Comparison of ENCODE assay signal across 9 cellular contexts in the genomic region with DNA sequence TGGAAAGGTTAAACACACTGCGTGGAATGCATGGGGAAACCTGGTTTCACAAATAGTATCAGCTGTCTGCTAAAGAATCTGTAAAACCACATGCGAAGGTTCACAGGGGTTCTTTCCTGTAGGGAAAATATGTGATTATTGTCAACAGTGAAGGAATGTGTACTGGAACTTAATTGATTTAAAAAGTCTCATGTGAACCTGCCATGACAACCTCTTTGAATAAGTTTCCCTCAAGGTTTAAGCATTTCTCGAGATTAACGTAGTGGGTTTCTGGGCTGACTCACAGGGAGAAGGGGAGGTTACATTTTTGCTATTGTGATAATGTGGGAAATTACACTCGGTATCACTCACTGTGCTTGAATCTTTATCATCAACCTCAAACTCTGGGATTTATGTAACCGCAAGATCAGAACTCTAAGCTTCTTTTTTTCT. TPM values are rescaled to one million over a fixed set of nuclear protein-coding genes. Genes with fewer than 3 reads are reported as not detected.
DNase-seq lines count a peak whose midpoint lies in the region; ATAC-seq, FAIRE-seq and TF ChIP-seq lines count a peak whose summit lies in the region.
"Had no signal": no experiment of that assay in that cellular context is flagged by ENCODE, and none has a peak within 500 bp of the region (broad histone marks: within the 10 kb centered on the region; RNA-seq: fewer than 3 reads in every experiment).

No MANE protein-coding gene starts in this region.

- H3K27ac ChIP-seq in ACC112 (ENCODE audit: low read depth, low read length): peak overlapping the region; percentile 96
- H3K27ac ChIP-seq in WERI-Rb-1: no peak overlapping the region
- no peak overlapping the region for H3K27ac ChIP-seq in left ventricle myocardium inferior (replicated peaks)

- peaks cover 76% of the 10 kb centered on the region for H3K36me3 ChIP-seq in ACC112 (ENCODE audit: insufficient read depth, low read length)
- no peaks in the 10 kb centered on the region for H3K36me3 ChIP-seq in bronchial epithelial cell (ENCODE audit: control insufficient read depth, insufficient read depth, low read length)
- no peaks in the 10 kb centered on the region for H3K36me3 ChIP-seq in WERI-Rb-1
- H3K36me3 ChIP-seq in left ventricle myocardium inferior: no peaks in the 10 kb centered on the region

- H3K4me3 ChIP-seq in ACC112 (ENCODE audit: low read depth, low read length) (peak overlapping the region; percentile 39; the same call in 1 of the 2 replicates), bronchial epithelial cell (ENCODE audit: low read depth, low read length) (no peak overlapping the region), WERI-Rb-1 (ENCODE audit: low read depth, low read length) (no peak overlapping the region), left ventricle myocardium inferior (no peak overlapping the region)

- H3K4me1 ChIP-seq in ACC112 (ENCODE audit: control insufficient read depth, insufficient read depth, low read length, unreplicated experiment) (peaks cover 82% of the 10 kb centered on the region), left ventricle myocardium inferior (peaks cover 18% of the 10 kb centered on the region)

- H3K27me3 Mint-ChIP-seq in mesothelial cell of epicardium (ENCODE audit: low read depth): no peaks in the 10 kb centered on the region

- FAIRE-seq in bronchial epithelial cell (lab: Jason Lieb, UNC): no peak

- no peak overlapping the region for H3K4me3 Mint-ChIP-seq in mesothelial cell of epicardium

- H3K79me2 ChIP-seq in ACC112 (ENCODE audit: control insufficient read depth, insufficient read depth, low read length, unreplicated experiment): peaks cover 96% of the 10 kb centered on the region

- no peak for TF ChIP-seq CTCF in bronchial epithelial cell (IDR thresholded peaks at IDR 0.05; ENCODE audit: insufficient read depth, low read length, severe bottlenecking)
- TF ChIP-seq CTCF in mesothelial cell of epicardium (IDR thresholded peaks at IDR 0.05; ENCODE audit: unreplicated experiment): no peak
- no peak for TF ChIP-seq CTCF in WERI-Rb-1 (IDR thresholded peaks at IDR 0.05; ENCODE audit: low read depth, low read length)
- no peak for TF ChIP-seq CTCF in left ventricle myocardium inferior (IDR thresholded peaks at IDR 0.05; ENCODE audit: borderline replicate concordance)

- H3K9me3 ChIP-seq in WERI-Rb-1 (ENCODE audit: severe bottlenecking) (no peaks in the 10 kb centered on the region), left ventricle myocardium inferior (replicated peaks) (no peaks in the 10 kb centered on the region)

- peak overlapping the region; percentile 55 for H3K27ac Mint-ChIP-seq in mesothelial cell of epicardium

- H3K9me3 Mint-ChIP-seq in mesothelial cell of epicardium: no peaks in the 10 kb centered on the region

- DNase-seq in bronchial epithelial cell (ENCODE audit: low read depth): peak; percentile 94
- DNase-seq in mesothelial cell of epicardium (ENCODE audit: low spot score in 2 of 2, unreplicated experiment in 2 of 2): no peak
- no peak for DNase-seq in WERI-Rb-1
- no peak for DNase-seq in COLO829 (ENCODE audit: low spot score)
- DNase-seq in left ventricle myocardium inferior: no peak
- DNase-seq in activated gamma-delta T cell (lab: John Stamatoyannopoulos, UW): no peak
- DNase-seq: NCI-H1092 had no signal

- H2AFZ ChIP-seq in ACC112 (ENCODE audit: low read length, unreplicated experiment): no peak overlapping the region

- intact Hi-C loops in left ventricle myocardium inferior (cut with micrococcal nuclease): no loop called here

- no peaks in the 10 kb centered on the region for H3K27me3 ChIP-seq in ACC112 (ENCODE audit: insufficient read depth, low read length)
- H3K27me3 ChIP-seq in bronchial epithelial cell (ENCODE audit: control insufficient read depth, insufficient read depth, low read length): no peaks in the 10 kb centered on the region
- H3K27me3 ChIP-seq in WERI-Rb-1 (ENCODE audit: insufficient read depth, low read depth, severe bottlenecking): peaks cover 76% of the 10 kb centered on the region
- H3K27me3 ChIP-seq in left ventricle myocardium inferior (ENCODE audit: low read depth): no peaks in the 10 kb centered on the region

- peaks cover 12% of the 10 kb centered on the region for H3K4me1 Mint-ChIP-seq in mesothelial cell of epicardium

- H3K36me3 Mint-ChIP-seq in mesothelial cell of epicardium: no peaks in the 10 kb centered on the region

- ATAC-seq in HG02610 (IDR thresholded peaks at IDR 0.05; ENCODE audit: unreplicated experiment): peak; percentile 50

RNA-seq across cellular contexts. Expression of gene IL1R1, which starts 28.2 kb away (rescaled TPM):
- total RNA-seq in bronchial epithelial cell: 1.6 and 3.1 TPM in 2 replicates
- 10.8 to 13.6 TPM (median 13.3 TPM) in 3 replicates for total RNA-seq in mesothelial cell of epicardium
- 22.6 TPM for total RNA-seq in left ventricle myocardium inferior
